In genomic region chr9:119963798-119964372, GRCh38 we compare ENCODE assay signal across 1 cellular context.
TF ChIP-seq lines count a peak whose summit lies in the region.

No MANE protein-coding gene starts in this region.

TF ChIP-seq in GM23338, 12 proteins besides CTCF, POLR2A, EP300 and RAD21 (continued from another document):
- TF ChIP-seq ZNF462 (CRISPR knock-in tag; IDR thresholded peaks at IDR 0.05) (peak; percentile 87), NANOG (IDR thresholded peaks at IDR 0.05; ENCODE audit: borderline replicate concordance) (peak; percentile 88), JUNB (IDR thresholded peaks at IDR 0.05; ENCODE audit: unreplicated experiment) (no peak), STAT1 (IDR thresholded peaks at IDR 0.05; ENCODE audit: unreplicated experiment) (no peak), CREB1 (CRISPR knock-in tag; IDR thresholded peaks at IDR 0.05; ENCODE audit: low read depth) (peak; percentile 50; the same call in 1 of the 2 replicates), ETS1 (IDR thresholded peaks at IDR 0.05) (0 out of 2 replicates have a peak, but pooled peaks have one; percentile 48), ZNF331 (CRISPR knock-in tag; IDR thresholded peaks at IDR 0.05; ENCODE audit: low read depth) (peak; percentile 25; the same call in 1 of the 2 replicates), EZH2 (IDR thresholded peaks at IDR 0.05; ENCODE audit: low read depth, unreplicated experiment) (no peak)
